In the genomic region with DNA sequence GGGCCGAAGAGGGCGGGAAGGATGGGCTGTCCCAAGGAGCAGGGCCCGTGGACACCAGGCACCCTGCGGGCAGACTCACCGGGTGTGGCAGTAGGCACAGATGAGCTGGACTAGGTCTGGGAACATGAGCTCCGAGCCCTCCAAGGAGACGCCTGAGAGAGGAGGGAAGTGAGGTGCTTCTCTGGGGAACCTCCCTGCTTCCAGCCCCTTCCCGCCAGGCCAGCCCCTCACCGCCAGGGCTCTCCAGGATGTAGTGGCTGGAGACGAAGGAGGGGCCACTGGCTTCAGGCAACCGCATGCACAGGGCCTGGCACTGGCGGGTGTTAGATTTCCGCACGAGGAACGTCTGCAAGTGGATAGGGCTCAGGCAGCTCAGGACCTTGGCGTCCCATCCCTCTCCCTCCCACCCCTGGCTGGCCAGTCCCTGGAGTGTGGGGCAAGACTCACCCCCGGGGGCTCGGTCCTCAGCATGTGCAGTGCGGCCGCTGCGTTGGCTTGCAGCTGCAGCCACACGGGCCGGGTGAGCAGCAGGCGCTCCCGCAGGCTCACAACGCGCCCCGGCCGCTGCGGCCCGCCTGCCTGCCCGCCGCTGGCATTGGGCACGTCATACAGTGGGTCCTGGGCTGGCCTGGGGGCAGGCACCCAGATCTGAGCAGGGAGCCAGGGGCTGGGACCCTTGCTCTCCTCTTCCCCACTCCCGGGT, we compare ENCODE assay signal across 8 cellular contexts. TPM values are rescaled to one million over a fixed set of nuclear protein-coding genes. Genes with fewer than 3 reads are reported as not detected.
DNase-seq lines count a peak whose midpoint lies in the region; TF ChIP-seq lines count a peak whose summit lies in the region.

No MANE protein-coding gene starts in this region.

- H3K4me1 ChIP-seq in liver (ENCODE audit: control insufficient read depth in 4 of 4, insufficient read depth in 4 of 4, low read length in 3 of 4) (peaks cover 4 to 16% (median 8%) of the 10 kb centered on the region in 4 donors), tibial artery (peaks cover 0 to 36% (median 25%) of the 10 kb centered on the region in 4 donors)

- no peak overlapping the region for H3K9ac ChIP-seq in liver (ENCODE audit: low read depth in 1 of 2, low read length in 2 of 2)

- intact Hi-C loops in tibial artery (cut with DNase I; ENCODE audit: low total_unique reads), result no loop called here

- DNase-seq in DMS79 (lab: John Stamatoyannopoulos, UW) (peak; percentile 9), NCI-H226 (peak; percentile 67), tibial artery (peak in 1 of 2 donors; percentile 24), NCI-H2107 (lab: John Stamatoyannopoulos, UW) (no peak), NCI-H2029 treated with DMSO at 0.1 percent for 48 hours (lab: John Stamatoyannopoulos, UW) (no peak), activated gamma-delta T cell treated with Interleukin-2 at 50 U/mL for 16 hours (no peak)

- H3K27me3 ChIP-seq in liver (ENCODE audit: control insufficient read depth in 4 of 4, insufficient read depth in 4 of 4, low read length in 3 of 4) (no peaks in the 10 kb centered on the region), tibial artery (no peaks in the 10 kb centered on the region)

- H3K36me3 ChIP-seq in liver (ENCODE audit: control insufficient read depth in 4 of 4, insufficient read depth in 3 of 4, low read depth in 1 of 4, low read length in 3 of 4) (peaks cover 3 to 22% (median 12%) of the 10 kb centered on the region in 4 donors), tibial artery (peaks cover 12 to 67% (median 35%) of the 10 kb centered on the region in 3 donors)

- H3K27ac ChIP-seq in cingulate gyrus (ENCODE audit: low read depth, low read length) (peak overlapping the region; percentile 61), liver (ENCODE audit: low read depth in 1 of 2, low read length in 2 of 2) (peak overlapping the region; percentile 26 to 63), tibial artery (peak overlapping the region; percentile 57 to 72)

- TF ChIP-seq RAD21 in liver (IDR thresholded peaks at IDR 0.05), result no peak

- WGBS in liver, result 23% methylated on average over 35 of the region's 35 CpGs

- TF ChIP-seq CTCF in liver (IDR thresholded peaks at IDR 0.05; ENCODE audit: low read depth, low read length, missing input control) (no peak), tibial artery (IDR thresholded peaks at IDR 0.05) (no peak)

- H3K4me3 ChIP-seq in liver (ENCODE audit: low read depth in 1 of 3, low read length in 3 of 3) (peak overlapping the region in 2 of 3 donors; percentile 28 to 32), tibial artery (peak overlapping the region; percentile 54 to 66)

- H3K9me3 ChIP-seq in liver (ENCODE audit: control insufficient read depth in 4 of 4, low read length in 3 of 4) (no peaks in the 10 kb centered on the region), tibial artery (no peaks in the 10 kb centered on the region)

TF ChIP-seq in liver, 16 proteins besides CTCF, POLR2A, EP300 and RAD21:
- TF ChIP-seq FOXA1 (IDR thresholded peaks at IDR 0.05), result no peak
- no peak for TF ChIP-seq SP1 (IDR thresholded peaks at IDR 0.05)
- TF ChIP-seq, protein P1, sequence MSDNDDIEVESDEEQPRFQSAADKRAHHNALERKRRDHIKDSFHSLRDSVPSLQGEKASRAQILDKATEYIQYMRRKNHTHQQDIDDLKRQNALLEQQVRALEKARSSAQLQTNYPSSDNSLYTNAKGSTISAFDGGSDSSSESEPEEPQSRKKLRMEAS (IDR thresholded peaks at IDR 0.05), result no peak
- TF ChIP-seq GABPA (IDR thresholded peaks at IDR 0.05 in 1 of 2, conservative IDR thresholded peaks at IDR 0.05 in 1 of 2), result no peak
- no peak for TF ChIP-seq HNF4G (IDR thresholded peaks at IDR 0.05)
- no peak for TF ChIP-seq NR2F2 (IDR thresholded peaks at IDR 0.05)
- TF ChIP-seq HNF4A (conservative IDR thresholded peaks at IDR 0.05), result no peak
- TF ChIP-seq FOXA2 (IDR thresholded peaks at IDR 0.05), result no peak
- TF ChIP-seq RXRA (IDR thresholded peaks at IDR 0.05), result no peak
- TF ChIP-seq REST (IDR thresholded peaks at IDR 0.05), result no peak
- TF ChIP-seq ZBTB33 (IDR thresholded peaks at IDR 0.05), result no peak
- TF ChIP-seq JUND (IDR thresholded peaks at IDR 0.05), result no peak
- TF ChIP-seq, protein P2, sequence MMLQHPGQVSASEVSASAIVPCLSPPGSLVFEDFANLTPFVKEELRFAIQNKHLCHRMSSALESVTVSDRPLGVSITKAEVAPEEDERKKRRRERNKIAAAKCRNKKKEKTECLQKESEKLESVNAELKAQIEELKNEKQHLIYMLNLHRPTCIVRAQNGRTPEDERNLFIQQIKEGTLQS (IDR thresholded peaks at IDR 0.05), result no peak
- TF ChIP-seq EGR1 (IDR thresholded peaks at IDR 0.05; ENCODE audit: low read depth in 2 of 2), result no peak

RNA-seq across cellular contexts. Expression of gene RIN1, which starts 0.6 kb away (rescaled TPM):
- total RNA-seq in liver, result 1 to 10 TPM in 1 of 2 donors, under 1 TPM in 1; 0.50 to 1.1 TPM
- polyA plus RNA-seq in liver, result under 1 TPM; 0.11 to 0.55 TPM

RNA-seq across cellular contexts. Expression of gene BRMS1, which starts 9.2 kb away (rescaled TPM):
- total RNA-seq in liver, result 10 to 100 TPM; 12.0 to 20.0 TPM
- 10 to 100 TPM; 20.6 to 24.0 TPM for polyA plus RNA-seq in liver

RNA-seq across cellular contexts. Expression of gene B4GAT1, which starts 11.7 kb away (rescaled TPM):
- 10 to 100 TPM; 17.2 to 20.8 TPM for total RNA-seq in liver
- 10 to 100 TPM; 12.0 to 18.1 TPM for polyA plus RNA-seq in liver

RNA-seq across cellular contexts. Expression of gene CD248, which starts 18.8 kb away (rescaled TPM):
- 1 to 10 TPM; 1.0 to 3.0 TPM for total RNA-seq in liver
- 1 to 10 TPM in 1 of 2 donors, under 1 TPM in 1; 0.64 to 1.5 TPM for polyA plus RNA-seq in liver

RNA-seq across cellular contexts. Expression of gene SLC29A2, which starts 35.9 kb away (rescaled TPM):
- 1 to 10 TPM; 1.5 to 3.3 TPM for total RNA-seq in liver
- 1 to 10 TPM; 1.2 to 1.6 TPM for polyA plus RNA-seq in liver

Comparison
In these comparisons a context has a peak if more than half of its experiments do, and no peak if none do; other contexts are left out.
1. DNase-seq: peak in DMS79 (single experiment) and NCI-H226 (single experiment); none in NCI-H2107 (single experiment), NCI-H2029 treated with DMSO at 0.1 percent for 48 hours (single experiment) and activated gamma-delta T cell treated with Interleukin-2 at 50 U/mL for 16 hours (single experiment).
2. Peak in every context shown above with its lines, with median percentiles within 50 percentile points of each other: H3K27ac ChIP-seq.